In genomic region chr12:87848248-87848868, GRCh38 we compare ENCODE assay signal across 8 cellular contexts.
DNase-seq lines count a peak whose midpoint lies in the region; ATAC-seq and TF ChIP-seq lines count a peak whose summit lies in the region.

No MANE protein-coding gene starts in this region.

- DNase-seq in DND-41, result no peak
- DNase-seq in Jurkat, Clone E6-1 (ENCODE audit: low read depth, low spot score), result peak; percentile 63
- DNase-seq in PC-9, result peak in 1 of 2 experiments; percentile 2
- DNase-seq in dermis blood vessel endothelial cell, result peak; percentile 80
- peak; percentile 57 for DNase-seq in middle frontal gyrus (ENCODE audit: extremely low spot score, low spot score)
- no peak for DNase-seq in stimulated activated CD4-positive, alpha-beta T cell treated with anti-CD3 and anti-CD28 coated beads, Interleukin-4, amount 100 ng/mL, for 4 hours

- TF ChIP-seq CTCF in DND-41 (IDR thresholded peaks at IDR 0.05; ENCODE audit: borderline replicate concordance, extremely low read depth, low read length, poor library complexity, severe bottlenecking) (peak; percentile 84), PC-9 (conservative IDR thresholded peaks at IDR 0.05) (peak; percentile 93)

- ATAC-seq in DND-41 (ENCODE audit: insufficient read depth, low read depth), result peak; percentile 42; the same call in 1 of the 3 replicates
- peak; percentile 79 for ATAC-seq in GM21390 (IDR thresholded peaks at IDR 0.05; ENCODE audit: unreplicated experiment)
- no peak for ATAC-seq in HG03097 (IDR thresholded peaks at IDR 0.05; ENCODE audit: low FRiP score, unreplicated experiment)

- no peaks in the 10 kb centered on the region for H3F3A ChIP-seq in PC-9 (ENCODE audit: insufficient read depth, low read depth)

- H3K4me3 ChIP-seq in DND-41 (ENCODE audit: low read depth in 1 of 2, low read length in 2 of 2) (no peak overlapping the region), PC-9 (no peak overlapping the region)
- no peak overlapping the region for H3K4me3 ChIP-seq in Jurkat, Clone E6-1 (ENCODE audit: low read length)

- H4K20me1 ChIP-seq in DND-41 (ENCODE audit: insufficient read depth, low read length), result no peaks in the 10 kb centered on the region
- H4K20me1 ChIP-seq in PC-9 (ENCODE audit: insufficient read depth), result no peaks in the 10 kb centered on the region

- H3K4me2 ChIP-seq in DND-41 (ENCODE audit: insufficient read depth, low read length) (no peak overlapping the region), PC-9 (no peak overlapping the region)

- no peak overlapping the region for H3K9ac ChIP-seq in DND-41 (ENCODE audit: low read depth, low read length)

- H3K9me2 ChIP-seq in PC-9 (ENCODE audit: insufficient read depth), result no peaks in the 10 kb centered on the region

- intact Hi-C loops in PC-9 (cut with micrococcal nuclease; ENCODE audit: unreplicated experiment), result loop anchor here (2.0 to 10.0 kb wide), 4 partner anchors 180 to 1924 kb away; no protein-coding TSS in a partner anchor

- H2AFZ ChIP-seq in DND-41 (ENCODE audit: low read depth, low read length) (no peak overlapping the region), PC-9 (no peak overlapping the region)

- no peaks in the 10 kb centered on the region for H3K9me3 ChIP-seq in DND-41 (ENCODE audit: insufficient read depth, low read length, severe bottlenecking)
- no peaks in the 10 kb centered on the region for H3K9me3 ChIP-seq in PC-9 (ENCODE audit: insufficient read depth, low read depth)

- H3K27ac ChIP-seq in DND-41 (ENCODE audit: low read length) (no peak overlapping the region), PC-9 (no peak overlapping the region)

- H3K79me2 ChIP-seq in DND-41 (ENCODE audit: insufficient read depth, low read length) (no peaks in the 10 kb centered on the region), PC-9 (ENCODE audit: low read depth) (no peaks in the 10 kb centered on the region)

- POLR2A ChIA-PET in PC-9 (lab: Charles Lee; ENCODE audit: unreplicated experiment), result no interaction called here

- no TSS peak for BruUV-seq in PC-9 (replicated peaks; lab: Mats Ljungman, UMichigan)

- H3K27me3 ChIP-seq in DND-41 (ENCODE audit: insufficient read depth, low read length, poor library complexity) (peaks cover 3% of the 10 kb centered on the region), PC-9 (ENCODE audit: insufficient read depth, low read depth) (no peaks in the 10 kb centered on the region)

- no peaks in the 10 kb centered on the region for H3K4me1 ChIP-seq in DND-41 (ENCODE audit: insufficient read depth, low read length)
- no peaks in the 10 kb centered on the region for H3K4me1 ChIP-seq in PC-9 (replicated peaks; ENCODE audit: insufficient read depth)

- CTCF ChIA-PET in PC-9 (lab: Charles Lee), result no interaction called here

- H3K36me3 ChIP-seq in DND-41 (ENCODE audit: insufficient read depth, low read length), result no peaks in the 10 kb centered on the region
- no peaks in the 10 kb centered on the region for H3K36me3 ChIP-seq in PC-9 (ENCODE audit: low read depth)

Comparison
In these comparisons a context has a peak if more than half of its experiments do, and no peak if none do; other contexts are left out.
1. DNase-seq: peak in Jurkat, Clone E6-1 (single experiment), dermis blood vessel endothelial cell (single experiment) and middle frontal gyrus (single experiment); none in DND-41 (single experiment) and stimulated activated CD4-positive, alpha-beta T cell treated with anti-CD3 and anti-CD28 coated beads, Interleukin-4, amount 100 ng/mL, for 4 hours (0 of 2).